ENCODE assay signal across 20 cellular contexts in the genomic region with DNA sequence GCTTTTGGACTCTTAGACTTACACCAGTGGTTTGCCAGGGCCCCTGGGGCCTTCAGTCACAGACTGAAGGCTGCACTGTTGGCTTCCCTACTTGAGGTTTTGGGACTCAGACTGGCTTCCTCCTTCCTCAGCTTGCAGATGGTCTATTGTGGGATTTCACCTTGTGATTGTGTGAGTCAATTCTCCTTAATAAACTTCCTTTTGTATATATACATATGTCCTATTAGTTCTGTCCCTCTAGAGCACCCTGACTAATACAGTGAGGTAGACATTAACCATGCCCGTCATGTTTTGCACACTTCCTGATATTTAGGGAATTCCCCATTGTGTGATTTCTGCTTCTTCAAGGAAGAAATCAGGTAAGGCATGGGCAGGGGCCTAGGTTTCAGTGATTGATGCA.
DNase-seq lines count a peak whose midpoint lies in the region; ATAC-seq and TF ChIP-seq lines count a peak whose summit lies in the region.
"Had no signal": no experiment of that assay in that cellular context is flagged by ENCODE, and none has a peak within 500 bp of the region (broad histone marks: within the 10 kb centered on the region; RNA-seq: fewer than 3 reads in every experiment).

No MANE protein-coding gene starts in this region.

- peaks cover 5% of the 10 kb centered on the region; the same call in 1 of the 2 replicates for H3K27me3 Mint-ChIP-seq in WTC11 (ENCODE audit: low read depth)
- H3K27me3 Mint-ChIP-seq: CD4-positive, alpha-beta T cell had no signal

- POLR2A ChIA-PET in WTC11 (lab: Charles Lee), result no interaction called here

- ATAC-seq in HG02610 (IDR thresholded peaks at IDR 0.05; ENCODE audit: unreplicated experiment) (peak; percentile 90), HG03196 (IDR thresholded peaks at IDR 0.05; ENCODE audit: unreplicated experiment) (no peak), WTC11 (no peak)

- CTCF ChIA-PET in WTC11 (lab: Charles Lee), result no interaction called here

- peaks cover 30% of the 10 kb centered on the region for H3K36me3 Mint-ChIP-seq in WTC11

- no peaks in the 10 kb centered on the region for H3K4me1 Mint-ChIP-seq in WTC11

- peak; percentile 44 for DNase-seq in Caki2 (ENCODE audit: low read depth)
- peak; percentile 59 for DNase-seq in epithelial cell of esophagus (ENCODE audit: low read depth)
- peak; percentile 62 for DNase-seq in renal cortical epithelial cell (ENCODE audit: low read depth)
- DNase-seq in activated naive CD4-positive, alpha-beta T cell treated with Interleukin-2 at 50 U/mL for 16 hours, result no peak
- DNase-seq in WTC11 (ENCODE audit: low spot score), result no peak
- DNase-seq: CD4-positive, alpha-beta T cell; DMS79 treated with DMSO at 0.1 percent for 48 hours; GF-D8; H7; NCI-H1048; NCI-H1417; NCI-H1694; NCI-H2029 treated with DMSO at 0.1 percent for 48 hours; NCI-H526 treated with DMSO at 0.1 percent for 48 hours; OCI-M1; Peyer's patch; SHP77 treated with DMSO at 0.1 percent for 48 hours had no signal

- H3K9me3 Mint-ChIP-seq in WTC11, result peaks cover 80% of the 10 kb centered on the region

- no peak for TF ChIP-seq CTCF in epithelial cell of esophagus (IDR thresholded peaks at IDR 0.05; ENCODE audit: insufficient read depth, low read depth, low read length, missing control alignments)
- no peak for TF ChIP-seq CTCF in WTC11 (IDR thresholded peaks at IDR 0.05)

- H3K4me3 ChIP-seq in epithelial cell of esophagus (ENCODE audit: low read length), result no peak overlapping the region
- H3K4me3 ChIP-seq: BLaER1, Peyer's patch had no signal

- in situ Hi-C loops in Caki2 (cut with HindIII; ENCODE audit: low pct_unique_long_range_greater_than_20kb, low sequenced_read_pairs), result no loop called here

- no peak overlapping the region for H3K27ac Mint-ChIP-seq in WTC11
- H3K27ac Mint-ChIP-seq: CD4-positive, alpha-beta T cell had no signal

- no peak overlapping the region for H3K4me3 Mint-ChIP-seq in WTC11
- H3K4me3 Mint-ChIP-seq: CD4-positive, alpha-beta T cell had no signal

TF ChIP-seq in WTC11, 78 proteins besides CTCF, POLR2A, EP300 and RAD21:
- TF ChIP-seq, protein P1, sequence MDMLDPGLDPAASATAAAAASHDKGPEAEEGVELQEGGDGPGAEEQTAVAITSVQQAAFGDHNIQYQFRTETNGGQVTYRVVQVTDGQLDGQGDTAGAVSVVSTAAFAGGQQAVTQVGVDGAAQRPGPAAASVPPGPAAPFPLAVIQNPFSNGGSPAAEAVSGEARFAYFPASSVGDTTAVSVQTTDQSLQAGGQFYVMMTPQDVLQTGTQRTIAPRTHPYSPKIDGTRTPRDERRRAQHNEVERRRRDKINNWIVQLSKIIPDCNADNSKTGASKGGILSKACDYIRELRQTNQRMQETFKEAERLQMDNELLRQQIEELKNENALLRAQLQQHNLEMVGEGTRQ (CRISPR knock-in tag; IDR thresholded peaks at IDR 0.05), result no peak
- TF ChIP-seq GRHL2 (CRISPR knock-in tag; IDR thresholded peaks at IDR 0.05; ENCODE audit: insufficient replicate concordance, severe bottlenecking), result no peak
- TF ChIP-seq TEAD4 (CRISPR knock-in tag; IDR thresholded peaks at IDR 0.05), result no peak
- TF ChIP-seq, protein P2, sequence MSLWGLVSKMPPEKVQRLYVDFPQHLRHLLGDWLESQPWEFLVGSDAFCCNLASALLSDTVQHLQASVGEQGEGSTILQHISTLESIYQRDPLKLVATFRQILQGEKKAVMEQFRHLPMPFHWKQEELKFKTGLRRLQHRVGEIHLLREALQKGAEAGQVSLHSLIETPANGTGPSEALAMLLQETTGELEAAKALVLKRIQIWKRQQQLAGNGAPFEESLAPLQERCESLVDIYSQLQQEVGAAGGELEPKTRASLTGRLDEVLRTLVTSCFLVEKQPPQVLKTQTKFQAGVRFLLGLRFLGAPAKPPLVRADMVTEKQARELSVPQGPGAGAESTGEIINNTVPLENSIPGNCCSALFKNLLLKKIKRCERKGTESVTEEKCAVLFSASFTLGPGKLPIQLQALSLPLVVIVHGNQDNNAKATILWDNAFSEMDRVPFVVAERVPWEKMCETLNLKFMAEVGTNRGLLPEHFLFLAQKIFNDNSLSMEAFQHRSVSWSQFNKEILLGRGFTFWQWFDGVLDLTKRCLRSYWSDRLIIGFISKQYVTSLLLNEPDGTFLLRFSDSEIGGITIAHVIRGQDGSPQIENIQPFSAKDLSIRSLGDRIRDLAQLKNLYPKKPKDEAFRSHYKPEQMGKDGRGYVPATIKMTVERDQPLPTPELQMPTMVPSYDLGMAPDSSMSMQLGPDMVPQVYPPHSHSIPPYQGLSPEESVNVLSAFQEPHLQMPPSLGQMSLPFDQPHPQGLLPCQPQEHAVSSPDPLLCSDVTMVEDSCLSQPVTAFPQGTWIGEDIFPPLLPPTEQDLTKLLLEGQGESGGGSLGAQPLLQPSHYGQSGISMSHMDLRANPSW (CRISPR knock-in tag; conservative IDR thresholded peaks at IDR 0.05; ENCODE audit: low read depth), result no peak
- TF ChIP-seq, protein P3, sequence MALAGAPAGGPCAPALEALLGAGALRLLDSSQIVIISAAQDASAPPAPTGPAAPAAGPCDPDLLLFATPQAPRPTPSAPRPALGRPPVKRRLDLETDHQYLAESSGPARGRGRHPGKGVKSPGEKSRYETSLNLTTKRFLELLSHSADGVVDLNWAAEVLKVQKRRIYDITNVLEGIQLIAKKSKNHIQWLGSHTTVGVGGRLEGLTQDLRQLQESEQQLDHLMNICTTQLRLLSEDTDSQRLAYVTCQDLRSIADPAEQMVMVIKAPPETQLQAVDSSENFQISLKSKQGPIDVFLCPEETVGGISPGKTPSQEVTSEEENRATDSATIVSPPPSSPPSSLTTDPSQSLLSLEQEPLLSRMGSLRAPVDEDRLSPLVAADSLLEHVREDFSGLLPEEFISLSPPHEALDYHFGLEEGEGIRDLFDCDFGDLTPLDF (CRISPR knock-in tag; IDR thresholded peaks at IDR 0.05), result no peak
- TF ChIP-seq, protein P4, sequence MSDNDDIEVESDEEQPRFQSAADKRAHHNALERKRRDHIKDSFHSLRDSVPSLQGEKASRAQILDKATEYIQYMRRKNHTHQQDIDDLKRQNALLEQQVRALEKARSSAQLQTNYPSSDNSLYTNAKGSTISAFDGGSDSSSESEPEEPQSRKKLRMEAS (CRISPR knock-in tag; IDR thresholded peaks at IDR 0.05), result no peak
- TF ChIP-seq, protein P5, sequence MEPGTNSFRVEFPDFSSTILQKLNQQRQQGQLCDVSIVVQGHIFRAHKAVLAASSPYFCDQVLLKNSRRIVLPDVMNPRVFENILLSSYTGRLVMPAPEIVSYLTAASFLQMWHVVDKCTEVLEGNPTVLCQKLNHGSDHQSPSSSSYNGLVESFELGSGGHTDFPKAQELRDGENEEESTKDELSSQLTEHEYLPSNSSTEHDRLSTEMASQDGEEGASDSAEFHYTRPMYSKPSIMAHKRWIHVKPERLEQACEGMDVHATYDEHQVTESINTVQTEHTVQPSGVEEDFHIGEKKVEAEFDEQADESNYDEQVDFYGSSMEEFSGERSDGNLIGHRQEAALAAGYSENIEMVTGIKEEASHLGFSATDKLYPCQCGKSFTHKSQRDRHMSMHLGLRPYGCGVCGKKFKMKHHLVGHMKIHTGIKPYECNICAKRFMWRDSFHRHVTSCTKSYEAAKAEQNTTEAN (CRISPR knock-in tag; IDR thresholded peaks at IDR 0.05), result no peak

Comparison
In these comparisons a context has a peak if more than half of its experiments do, and no peak if none do; other contexts are left out.
1. DNase-seq: peak in Caki2 (single experiment), epithelial cell of esophagus (single experiment) and renal cortical epithelial cell (single experiment); none in activated naive CD4-positive, alpha-beta T cell treated with Interleukin-2 at 50 U/mL for 16 hours (single experiment) and WTC11 (single experiment).